1 cellular context compared by ENCODE assay signal in the genomic region with DNA sequence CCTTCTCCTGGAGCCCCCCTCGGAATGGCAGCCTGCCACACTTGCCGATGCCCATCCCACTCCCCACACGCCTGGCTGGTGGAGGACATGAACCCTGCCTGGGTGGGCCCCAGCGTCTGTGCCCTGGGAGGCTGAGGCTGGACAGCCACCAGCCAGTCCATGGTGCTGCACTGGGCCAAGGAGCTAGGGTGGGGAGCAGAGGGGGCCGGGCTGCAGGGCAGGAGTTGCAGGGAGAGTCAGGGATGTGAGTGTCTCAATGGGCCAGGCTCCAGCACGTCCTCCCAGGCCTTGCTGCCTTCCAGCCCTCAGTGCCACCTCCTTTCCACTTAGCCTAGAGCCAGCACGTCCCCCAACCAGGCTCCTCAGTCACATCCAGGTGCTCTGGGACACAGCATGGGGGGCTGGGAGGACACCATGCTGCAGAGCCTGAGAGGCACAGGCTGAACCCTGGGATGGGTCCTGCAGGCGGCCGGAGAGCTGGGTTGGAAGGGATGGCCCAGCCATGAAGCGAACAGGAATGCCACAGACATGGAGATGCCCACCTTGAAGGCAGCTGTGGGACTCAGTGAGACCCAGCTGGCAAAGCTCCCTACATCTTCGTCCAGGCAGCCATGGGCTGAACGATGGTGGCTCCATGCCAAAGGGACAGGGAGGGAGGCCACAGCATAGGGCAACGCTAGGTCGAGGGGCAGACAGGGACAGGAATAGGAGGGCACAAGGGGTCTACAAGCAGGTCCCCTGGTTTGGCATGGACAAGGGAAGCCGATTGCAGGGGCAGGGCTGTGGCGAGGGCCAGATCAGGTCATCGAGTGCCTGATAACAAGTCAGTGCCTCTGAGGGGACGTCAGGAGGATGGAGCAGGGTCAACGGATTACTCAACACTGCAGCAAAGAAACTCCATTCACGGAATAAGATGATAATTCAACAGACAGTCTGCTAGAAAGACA.
TF ChIP-seq lines count a peak whose summit lies in the region.

No MANE protein-coding gene starts in this region.

TF ChIP-seq in IMR-90, 13 proteins besides CTCF, POLR2A, EP300 and RAD21:
- TF ChIP-seq FOS (IDR thresholded peaks at IDR 0.05; ENCODE audit: low read depth, low read length) (no peak), CEBPB (IDR thresholded peaks at IDR 0.05; ENCODE audit: low read depth, low read length) (no peak), MXI1 (IDR thresholded peaks at IDR 0.05; ENCODE audit: borderline replicate concordance, low read depth, low read length) (no peak), MAFK (IDR thresholded peaks at IDR 0.05; ENCODE audit: low read depth, low read length) (no peak), NFE2L2 (IDR thresholded peaks at IDR 0.05; ENCODE audit: low read depth, low read length) (no peak), RFX5 (IDR thresholded peaks at IDR 0.05; ENCODE audit: low read depth, low read length) (no peak), MAZ (IDR thresholded peaks at IDR 0.05; ENCODE audit: borderline replicate concordance, low read depth, low read length) (no peak), BHLHE40 (IDR thresholded peaks at IDR 0.05; ENCODE audit: low read depth, low read length) (no peak), CHD1 (IDR thresholded peaks at IDR 0.05; ENCODE audit: low read depth, low read length) (no peak), SMC3 (IDR thresholded peaks at IDR 0.05; ENCODE audit: low read depth, low read length) (no peak), RCOR1 (IDR thresholded peaks at IDR 0.05; ENCODE audit: insufficient replicate concordance, low read length) (no peak)
- TF ChIP-seq, protein P1, sequence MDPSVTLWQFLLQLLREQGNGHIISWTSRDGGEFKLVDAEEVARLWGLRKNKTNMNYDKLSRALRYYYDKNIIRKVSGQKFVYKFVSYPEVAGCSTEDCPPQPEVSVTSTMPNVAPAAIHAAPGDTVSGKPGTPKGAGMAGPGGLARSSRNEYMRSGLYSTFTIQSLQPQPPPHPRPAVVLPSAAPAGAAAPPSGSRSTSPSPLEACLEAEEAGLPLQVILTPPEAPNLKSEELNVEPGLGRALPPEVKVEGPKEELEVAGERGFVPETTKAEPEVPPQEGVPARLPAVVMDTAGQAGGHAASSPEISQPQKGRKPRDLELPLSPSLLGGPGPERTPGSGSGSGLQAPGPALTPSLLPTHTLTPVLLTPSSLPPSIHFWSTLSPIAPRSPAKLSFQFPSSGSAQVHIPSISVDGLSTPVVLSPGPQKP (IDR thresholded peaks at IDR 0.05; ENCODE audit: borderline replicate concordance, low read depth, low read length), result no peak
- TF ChIP-seq, protein P2, sequence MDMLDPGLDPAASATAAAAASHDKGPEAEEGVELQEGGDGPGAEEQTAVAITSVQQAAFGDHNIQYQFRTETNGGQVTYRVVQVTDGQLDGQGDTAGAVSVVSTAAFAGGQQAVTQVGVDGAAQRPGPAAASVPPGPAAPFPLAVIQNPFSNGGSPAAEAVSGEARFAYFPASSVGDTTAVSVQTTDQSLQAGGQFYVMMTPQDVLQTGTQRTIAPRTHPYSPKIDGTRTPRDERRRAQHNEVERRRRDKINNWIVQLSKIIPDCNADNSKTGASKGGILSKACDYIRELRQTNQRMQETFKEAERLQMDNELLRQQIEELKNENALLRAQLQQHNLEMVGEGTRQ (IDR thresholded peaks at IDR 0.05; ENCODE audit: low read depth, low read length), result no peak
